In genomic region chr17:76528528-76529223, GRCh38 we compare ENCODE assay signal across 8 cellular contexts. TPM values are rescaled to one million over a fixed set of nuclear protein-coding genes. Genes with fewer than 3 reads are reported as not detected.
DNase-seq lines count a peak whose midpoint lies in the region; ATAC-seq and TF ChIP-seq lines count a peak whose summit lies in the region.

No MANE protein-coding gene starts in this region.

- H3K27ac ChIP-seq in gastroesophageal sphincter (peak overlapping the region; percentile 57 to 94 (median 86)), gastrocnemius medialis (peak overlapping the region; percentile 88 to 94 (median 91))

- TF ChIP-seq CTCF in WI38 (IDR thresholded peaks at IDR 0.05; ENCODE audit: low read depth, low read length): 0 out of 2 replicates have a peak, but pooled peaks have one; percentile 5
- TF ChIP-seq CTCF in gastroesophageal sphincter (IDR thresholded peaks at IDR 0.05): peak in 1 of 4 experiments; percentile 21
- TF ChIP-seq CTCF in gastrocnemius medialis (IDR thresholded peaks at IDR 0.05 in 4 of 5, conservative IDR thresholded peaks at IDR 0.05 in 1 of 5): peak in 1 of 5 experiments; percentile 18

- TF ChIP-seq EP300 in gastroesophageal sphincter (IDR thresholded peaks at IDR 0.05): no peak

- H3K27me3 ChIP-seq in gastroesophageal sphincter: peaks cover 20% of the 10 kb centered on the region
- H3K27me3 ChIP-seq in gastrocnemius medialis: no peaks in the 10 kb centered on the region

- no peaks in the 10 kb centered on the region for H3K9me3 ChIP-seq in gastroesophageal sphincter
- no peaks in the 10 kb centered on the region for H3K9me3 ChIP-seq in gastrocnemius medialis

- DNase-seq in ELF-1 (ENCODE audit: low read depth, low spot score) (peak; percentile 10), gastrocnemius medialis (no peak), H4 (ENCODE audit: low spot score) (no peak), NCI-H1092 (lab: John Stamatoyannopoulos, UW) (no peak), NCI-H526 treated with DMSO at 0.1 percent for 48 hours (lab: John Stamatoyannopoulos, UW) (no peak)

- TF ChIP-seq POLR2A in gastroesophageal sphincter (IDR thresholded peaks at IDR 0.05) (no peak), gastrocnemius medialis (IDR thresholded peaks at IDR 0.05) (no peak)

- ATAC-seq in gastroesophageal sphincter (peak; percentile 5), gastrocnemius medialis (no peak), HG03097 (IDR thresholded peaks at IDR 0.05; ENCODE audit: low FRiP score, unreplicated experiment) (no peak)

- intact Hi-C loops in gastrocnemius medialis (cut with DNase I; ENCODE audit: low total_unique reads): no loop called here

- H3K4me1 ChIP-seq in gastroesophageal sphincter (peaks cover 0 to 67% (median 51%) of the 10 kb centered on the region in 3 donors), gastrocnemius medialis (peaks cover 32 to 45% of the 10 kb centered on the region in 2 donors)

- WGBS in gastroesophageal sphincter (ENCODE audit: low coverage in 1 of 2), 2 donors: 67 to 80% methylated on average over 2 to 4 of the region's 31 CpGs

- in situ Hi-C loops in gastrocnemius medialis (cut with MboI; ENCODE audit: low sequenced_read_pairs in 4 of 4): loop anchor here in 2 of 4 donors (10.0 kb wide), 2 partner anchors 56 to 96 kb away; partner anchors contain the start of gene ST6GALNAC2 (in 1 of the 2)

- no peak overlapping the region for H3K4me3 ChIP-seq in WI38 (ENCODE audit: low read depth, low read length)
- H3K4me3 ChIP-seq in gastroesophageal sphincter: peak overlapping the region in 1 of 2 donors; percentile 13
- peak overlapping the region; percentile 30 to 45 (median 34) for H3K4me3 ChIP-seq in gastrocnemius medialis

- H3K36me3 ChIP-seq in gastroesophageal sphincter: no peaks in the 10 kb centered on the region
- H3K36me3 ChIP-seq in gastrocnemius medialis: no peaks in the 10 kb centered on the region

RNA-seq across cellular contexts. Expression of gene CYGB, which starts 8.8 kb away (rescaled TPM):
- total RNA-seq in gastroesophageal sphincter (10 to 100 TPM; 12.6 to 23.2 (median 18.8) TPM), gastrocnemius medialis (10 to 100 TPM in 2 of 4 donors, 1 to 10 TPM in 2; 8.1 to 19.7 (median 10.6) TPM)
- 0.25 and 1.8 TPM in 2 replicates for total RNA-seq in H4 (2014; rRNA removed; shearing (Covaris generic))

RNA-seq across cellular contexts. Expression of gene PRCD, which starts 11.2 kb away (rescaled TPM):
- total RNA-seq in gastroesophageal sphincter (10 to 100 TPM in 1 of 4 donors, 1 to 10 TPM in 2, under 1 TPM in 1; 0.57 to 11.2 (median 2.3) TPM), gastrocnemius medialis (1 to 10 TPM in 2 of 4 donors, under 1 TPM in 1, not detected in 1; 0.33 to 3.7 (median 1.1) TPM)
- not detected in 2 replicates for total RNA-seq in H4 (2014; rRNA removed; shearing (Covaris generic))

RNA-seq across cellular contexts. Expression of gene RHBDF2, which starts 27.5 kb away (rescaled TPM):
- total RNA-seq in gastroesophageal sphincter (10 to 100 TPM in 1 of 4 donors, 1 to 10 TPM in 3; 7.3 to 20.5 (median 8.5) TPM), gastrocnemius medialis (10 to 100 TPM; 11.4 to 29.8 (median 23.3) TPM)
- 9.0 and 17.4 TPM in 2 replicates for total RNA-seq in H4 (2014; rRNA removed; shearing (Covaris generic))

RNA-seq across cellular contexts. Expression of gene ST6GALNAC2, which starts 57.0 kb away (rescaled TPM):
- total RNA-seq in gastroesophageal sphincter: 10 to 100 TPM in 2 of 4 donors, 1 to 10 TPM in 2; 5.4 to 27.1 (median 10.6) TPM
- 10 to 100 TPM; 13.6 to 31.1 (median 27.4) TPM for total RNA-seq in gastrocnemius medialis
- total RNA-seq in H4 (2014; rRNA removed; shearing (Covaris generic)): 0.14 TPM in 1 of 2 replicates, not detected in the other
